ENCODE assay signal across 16 cellular contexts in the genomic region with DNA sequence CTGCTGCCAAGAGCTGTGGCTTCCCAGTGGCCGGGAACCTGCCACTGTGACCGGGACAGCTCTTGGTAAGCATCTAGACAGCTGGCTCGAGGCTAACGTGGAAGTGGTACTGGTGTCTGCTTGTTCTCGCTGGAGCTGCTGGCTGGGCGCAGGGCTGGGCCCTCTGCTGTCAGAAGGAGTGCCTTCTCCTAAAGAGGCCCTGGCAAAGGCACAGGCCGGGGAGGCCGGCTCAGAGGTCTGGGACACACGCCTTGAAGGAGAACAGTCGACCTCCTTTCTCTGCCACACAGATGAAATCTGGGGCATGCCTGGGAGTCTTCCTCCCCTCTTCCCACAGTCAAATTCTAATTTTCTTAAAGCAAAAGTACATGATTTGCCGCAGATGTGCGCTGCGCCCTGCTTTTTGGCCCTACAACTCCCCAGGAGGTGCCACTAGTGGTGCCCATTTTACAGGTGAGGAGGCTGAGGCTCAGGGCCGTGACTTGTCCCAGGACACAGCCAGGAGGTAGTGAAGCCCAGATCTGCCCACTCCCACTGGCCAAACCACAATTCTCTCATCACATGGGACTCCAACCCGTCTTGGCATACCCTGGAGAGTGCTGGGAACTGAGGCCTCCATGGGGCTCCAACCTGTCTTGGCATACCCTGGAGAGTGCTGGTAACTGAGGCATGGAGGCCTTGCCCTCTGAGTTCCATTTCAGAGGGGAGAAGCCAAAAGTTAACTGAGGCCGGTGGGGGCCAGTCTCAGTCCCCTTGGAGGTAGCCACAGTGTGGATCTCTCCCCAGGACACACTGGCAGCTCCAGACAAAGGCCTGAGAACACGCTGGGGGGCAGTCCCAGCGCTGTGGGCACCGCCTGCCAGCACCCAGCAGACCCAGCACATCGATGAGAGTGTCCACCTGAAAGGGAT. TPM values are rescaled to one million over a fixed set of nuclear protein-coding genes. Genes with fewer than 3 reads are reported as not detected.
DNase-seq lines count a peak whose midpoint lies in the region; ATAC-seq and TF ChIP-seq lines count a peak whose summit lies in the region.
"Had no signal": no experiment of that assay in that cellular context is flagged by ENCODE, and none has a peak within 500 bp of the region (broad histone marks: within the 10 kb centered on the region; RNA-seq: fewer than 3 reads in every experiment).

No MANE protein-coding gene starts in this region.

- peaks cover 18% of the 10 kb centered on the region for H3K9me3 Mint-ChIP-seq in chondrocyte (ENCODE audit: low read depth)

- TF ChIP-seq CTCF in chondrocyte (IDR thresholded peaks at IDR 0.05) (no peak), left ventricle myocardium inferior (IDR thresholded peaks at IDR 0.05; ENCODE audit: borderline replicate concordance) (no peak), lower lobe of right lung (IDR thresholded peaks at IDR 0.05) (no peak), spleen (IDR thresholded peaks at IDR 0.05 in 8 of 11, conservative IDR thresholded peaks at IDR 0.05 in 3 of 11) (peak in 2 of 11 experiments; percentile 10 to 11), breast epithelium (IDR thresholded peaks at IDR 0.05) (no peak)

- H3K36me3 ChIP-seq in left ventricle myocardium inferior (no peaks in the 10 kb centered on the region), lower lobe of right lung (no peaks in the 10 kb centered on the region), spleen (no peaks in the 10 kb centered on the region), breast epithelium (no peaks in the 10 kb centered on the region)

- H3K9me3 ChIP-seq in left ventricle myocardium inferior (replicated peaks), result peaks cover 14% of the 10 kb centered on the region
- H3K9me3 ChIP-seq in lower lobe of right lung, result no peaks in the 10 kb centered on the region
- peaks cover 0 to 10% (median 3%) of the 10 kb centered on the region in 8 donors for H3K9me3 ChIP-seq in spleen
- H3K9me3 ChIP-seq in breast epithelium, result no peaks in the 10 kb centered on the region

- H3K27ac ChIP-seq in left ventricle myocardium inferior (replicated peaks), result no peak overlapping the region
- H3K27ac ChIP-seq in lower lobe of right lung, result no peak overlapping the region
- peak overlapping the region in 5 of 8 donors; percentile 20 to 59 (median 49) for H3K27ac ChIP-seq in spleen
- no peak overlapping the region for H3K27ac ChIP-seq in breast epithelium

- peak; percentile 75 for DNase-seq in chondrocyte (ENCODE audit: low spot score)
- DNase-seq in left ventricle myocardium inferior, result peak; percentile 14
- peak; percentile 40 for DNase-seq in lower lobe of right lung
- peak; percentile 73 for DNase-seq in spleen
- no peak for DNase-seq in breast epithelium (ENCODE audit: low spot score in 2 of 2)
- DNase-seq in NCI-H2196 (lab: John Stamatoyannopoulos, UW; ENCODE audit: unreplicated experiment), result no peak
- DNase-seq: AML-193; Calu3; CD4-positive, CD25-positive, alpha-beta regulatory T cell; DMS79; KBM-7; NCI-H1048; NCI-H446 treated with DMSO at 0.1 percent for 48 hours; NCI-H748 treated with DMSO at 0.1 percent for 48 hours; SHP77 had no signal

- no peak overlapping the region for H3K4me3 Mint-ChIP-seq in chondrocyte (ENCODE audit: unreplicated experiment)
- H3K4me3 Mint-ChIP-seq: CD4-positive, CD25-positive, alpha-beta regulatory T cell had no signal

- intact Hi-C loops in left ventricle myocardium inferior (cut with micrococcal nuclease) (no loop called here), lower lobe of right lung (cut with DNase I) (no loop called here), spleen (cut with DNase I; ENCODE audit: low total_unique reads) (no loop called here), breast epithelium (cut with DNase I; ENCODE audit: low total_unique reads) (no loop called here)

- H3K4me1 ChIP-seq in left ventricle myocardium inferior, result peaks cover 23% of the 10 kb centered on the region
- no peaks in the 10 kb centered on the region for H3K4me1 ChIP-seq in lower lobe of right lung
- H3K4me1 ChIP-seq in spleen, result peaks cover 0 to 40% (median 9%) of the 10 kb centered on the region in 6 donors
- no peaks in the 10 kb centered on the region for H3K4me1 ChIP-seq in breast epithelium

- no peaks in the 10 kb centered on the region for H3K27me3 Mint-ChIP-seq in chondrocyte (ENCODE audit: low read depth)

- no peaks in the 10 kb centered on the region for H3K27me3 ChIP-seq in left ventricle myocardium inferior (ENCODE audit: low read depth)
- no peaks in the 10 kb centered on the region for H3K27me3 ChIP-seq in lower lobe of right lung (ENCODE audit: low read depth)
- H3K27me3 ChIP-seq in spleen (replicated peaks in 1 of 7), result peaks cover 0 to 4% (median 0%) of the 10 kb centered on the region in 7 donors
- no peaks in the 10 kb centered on the region for H3K27me3 ChIP-seq in breast epithelium

- 77 to 86% (median 84%) methylated on average over 14 to 20 of the region's 20 CpGs for WGBS in spleen, 5 donors

- no peak for ATAC-seq in lower lobe of right lung
- no peak for ATAC-seq in HG02588 (IDR thresholded peaks at IDR 0.05; ENCODE audit: unreplicated experiment)

- H3K36me3 Mint-ChIP-seq in chondrocyte (ENCODE audit: low read depth), result peaks cover 4% of the 10 kb centered on the region

- no peak overlapping the region for H3K4me3 ChIP-seq in left ventricle myocardium inferior
- H3K4me3 ChIP-seq in lower lobe of right lung, result no peak overlapping the region
- H3K4me3 ChIP-seq in spleen, result no peak overlapping the region
- H3K4me3 ChIP-seq in breast epithelium, result no peak overlapping the region

- H3K27ac Mint-ChIP-seq in chondrocyte (ENCODE audit: unreplicated experiment), result no peak overlapping the region
- H3K27ac Mint-ChIP-seq: CD4-positive, CD25-positive, alpha-beta regulatory T cell had no signal

- TF ChIP-seq POLR2A in spleen (IDR thresholded peaks at IDR 0.05) (no peak), breast epithelium (IDR thresholded peaks at IDR 0.05) (no peak)

- H3K4me1 Mint-ChIP-seq in chondrocyte (ENCODE audit: low read depth), result peaks cover 19% of the 10 kb centered on the region

RNA-seq across cellular contexts. Expression of gene RXRA, which starts 12.0 kb away (rescaled TPM):
- total RNA-seq in chondrocyte (27.3 to 28.2 TPM (median 27.9 TPM) in 3 replicates), left ventricle myocardium inferior (57.1 TPM), lower lobe of right lung (85.7 TPM), spleen (100 to 1,000 TPM in 2 of 7 donors, 10 to 100 TPM in 5; 67.7 to 116 (median 95.6) TPM), breast epithelium (10 to 100 TPM; 31.0 to 63.0 (median 31.5) TPM)
- 10 to 100 TPM; 10.9 to 40.4 (median 11.9) TPM for polyA plus RNA-seq in spleen

Comparison
In these comparisons a context has a peak if more than half of its experiments do, and no peak if none do; other contexts are left out.
1. DNase-seq: peak in chondrocyte (single experiment), left ventricle myocardium inferior (single experiment), lower lobe of right lung (single experiment) and spleen (single experiment); none in breast epithelium (0 of 2) and NCI-H2196 (single experiment).
2. H3K27ac ChIP-seq: peak in spleen (5 of 8); none in left ventricle myocardium inferior (single experiment), lower lobe of right lung (single experiment) and breast epithelium (0 of 2).